11 cellular contexts compared by ENCODE assay signal in the genomic region with DNA sequence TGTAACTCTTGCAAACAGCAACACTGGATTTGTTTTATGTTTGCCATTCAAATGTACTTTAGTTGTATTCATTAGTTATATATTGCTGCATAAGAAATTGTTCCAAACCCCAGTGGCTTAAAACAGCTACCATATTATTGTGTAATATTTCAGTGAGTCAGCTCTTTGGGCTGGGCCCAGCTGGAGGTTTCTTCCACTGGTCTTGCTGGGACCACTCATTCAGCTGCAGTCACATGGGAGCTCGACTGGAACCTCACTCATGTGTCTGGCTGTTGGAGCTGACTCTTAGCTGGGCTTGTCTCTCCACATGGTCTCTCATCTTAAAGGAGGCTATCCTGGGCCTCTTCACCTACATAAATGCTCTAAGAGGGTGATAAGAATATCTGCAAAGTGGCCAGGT. TPM values are rescaled to one million over a fixed set of nuclear protein-coding genes. Genes with fewer than 3 reads are reported as not detected.
DNase-seq lines count a peak whose midpoint lies in the region; ATAC-seq, FAIRE-seq and TF ChIP-seq lines count a peak whose summit lies in the region.
"Had no signal": no experiment of that assay in that cellular context is flagged by ENCODE, and none has a peak within 500 bp of the region (broad histone marks: within the 10 kb centered on the region; RNA-seq: fewer than 3 reads in every experiment).

No MANE protein-coding gene starts in this region.

- peak overlapping the region in 1 of 2 experiments; percentile 51; a peak in 2 of 6 replicates for H3K27ac ChIP-seq in A549
- no peak overlapping the region for H3K27ac ChIP-seq in vagina

- no peaks in the 10 kb centered on the region for H3K27me3 ChIP-seq in vagina

- H3K4me1 Mint-ChIP-seq in stimulated activated naive B cell treated with anti-CD40 and anti-IgM and Interleukin-4, amounts not matched to agents 10 μg/mL and 1 μg/mL and 100 μg/mL, for 72 hours: peaks cover under 1 to 9% of the 10 kb centered on the region in 2 donors

- H3K4me3 ChIP-seq in A549 (no peak overlapping the region), vagina (no peak overlapping the region)

- no peak for TF ChIP-seq EP300 in A549 (IDR thresholded peaks at IDR 0.05)

- POLR2A ChIA-PET in A549 (lab: Yijun Ruan, JAX): no interaction called here

- ATAC-seq in A549 (0 out of 6 replicates have a peak, but pooled peaks of 1 of the 2 experiments have one; percentile 13), Right ventricle myocardium superior (ENCODE audit: poor library complexity) (peak; percentile 48), GM19324 (IDR thresholded peaks at IDR 0.05; ENCODE audit: low FRiP score, unreplicated experiment) (no peak)
- no peak for ATAC-seq in stimulated activated naive B cell treated with anti-CD40 and anti-IgM and Interleukin-4, amounts not matched to agents 10 μg/mL and 1 μg/mL and 100 μg/mL, for 72 hours (replicated peaks)
- ATAC-seq: activated T-cell treated with anti-CD3 and anti-CD28 coated beads, Interleukin-2, amount 50 U/mL, for 72 hours had no signal

- 18% methylated on average over 1 of the region's 1 CpG for WGBS in A549 (ENCODE audit: missing lambda C conversion rate)

- 0 out of 3 replicates have a peak overlapping the region, but pooled peaks have one; percentile 4 for H3K4me2 ChIP-seq in A549

- no peak for TF ChIP-seq POLR2A in A549 (IDR thresholded peaks at IDR 0.05; ENCODE audit: low read length)
- TF ChIP-seq POLR2A in vagina (IDR thresholded peaks at IDR 0.05): no peak

- TF ChIP-seq RAD21 in A549 (conservative IDR thresholded peaks at IDR 0.05 in 1 of 2, IDR thresholded peaks at IDR 0.05 in 1 of 2): no peak

- no peak for DNase-seq in A549 (ENCODE audit: low read depth in 1 of 2, low spot score in 1 of 2)
- DNase-seq in HT1080 (ENCODE audit: low read depth): peak; percentile 84
- peak; percentile 44 for DNase-seq in astrocyte of the hippocampus (ENCODE audit: low read depth, low spot score)
- DNase-seq in Right ventricle myocardium superior: peak; percentile 54
- no peak for DNase-seq in NCI-H524 (lab: John Stamatoyannopoulos, UW)
- DNase-seq in vagina (ENCODE audit: extremely low spot score in 2 of 2): no peak
- no peak for DNase-seq in stimulated activated naive B cell treated with anti-CD40 and anti-IgM and Interleukin-4, amounts not matched to agents 10 μg/mL and 1 μg/mL and 100 μg/mL, for 72 hours
- DNase-seq: activated T-cell treated with anti-CD3 and anti-CD28 coated beads, Interleukin-2, amount 50 U/mL, for 72 hours; NCI-H1417 treated with DMSO at 0.1 percent for 48 hours had no signal

- no peak overlapping the region for H3K27ac Mint-ChIP-seq in stimulated activated naive B cell treated with anti-CD40 and anti-IgM and Interleukin-4, amounts not matched to agents 10 μg/mL and 1 μg/mL and 100 μg/mL, for 72 hours
- H3K27ac Mint-ChIP-seq: activated T-cell treated with anti-CD3 and anti-CD28 coated beads, Interleukin-2, amount 50 U/mL, for 72 hours had no signal

- H3K9me3 ChIP-seq in A549 (no peaks in the 10 kb centered on the region), vagina (no peaks in the 10 kb centered on the region)

- no peaks in the 10 kb centered on the region for H3K36me3 ChIP-seq in vagina

- H3K36me3 Mint-ChIP-seq in stimulated activated naive B cell treated with anti-CD40 and anti-IgM and Interleukin-4, amounts not matched to agents 10 μg/mL and 1 μg/mL and 100 μg/mL, for 72 hours: peaks cover 0 to 3% of the 10 kb centered on the region in 2 donors

- TF ChIP-seq CTCF in A549 (IDR thresholded peaks at IDR 0.05) (no peak), vagina (IDR thresholded peaks at IDR 0.05) (no peak)

- CTCF ChIA-PET in A549 (lab: Yijun Ruan, JAX): no interaction called here

- peaks cover 0 to 4% of the 10 kb centered on the region in 2 donors for H3K9me3 Mint-ChIP-seq in stimulated activated naive B cell treated with anti-CD40 and anti-IgM and Interleukin-4, amounts not matched to agents 10 μg/mL and 1 μg/mL and 100 μg/mL, for 72 hours
- H3K9me3 Mint-ChIP-seq: activated T-cell treated with anti-CD3 and anti-CD28 coated beads, Interleukin-2, amount 50 U/mL, for 72 hours had no signal

- H3K27me3 Mint-ChIP-seq in stimulated activated naive B cell treated with anti-CD40 and anti-IgM and Interleukin-4, amounts not matched to agents 10 μg/mL and 1 μg/mL and 100 μg/mL, for 72 hours: peaks cover 8 to 13% of the 10 kb centered on the region in 2 donors

- no peak overlapping the region for H3K4me3 Mint-ChIP-seq in stimulated activated naive B cell treated with anti-CD40 and anti-IgM and Interleukin-4, amounts not matched to agents 10 μg/mL and 1 μg/mL and 100 μg/mL, for 72 hours
- H3K4me3 Mint-ChIP-seq: activated T-cell treated with anti-CD3 and anti-CD28 coated beads, Interleukin-2, amount 50 U/mL, for 72 hours had no signal

- FAIRE-seq in A549 (lab: Jason Lieb, UNC): no peak
- FAIRE-seq: colon had no signal

- intact Hi-C loops in Right ventricle myocardium superior (cut with DNase I): no loop called here
- intact Hi-C loops in vagina (cut with DNase I): no loop called here

- H3K4me1 ChIP-seq in A549 (peaks cover 5% of the 10 kb centered on the region; the same call in 1 of the 3 replicates), vagina (no peaks in the 10 kb centered on the region)

TF ChIP-seq in A549, 52 proteins besides CTCF, POLR2A, EP300 and RAD21:
- TF ChIP-seq MAFK (IDR thresholded peaks at IDR 0.05; ENCODE audit: partially characterized antibody) (peak; percentile 35), CEBPB (IDR thresholded peaks at IDR 0.05) (peak; percentile 24 to 63; a peak in 3 of 4 replicates), JUN (IDR thresholded peaks at IDR 0.05) (no peak)
TF ChIP-seq in A549: peak in this region for 2.

RNA-seq across cellular contexts. Expression of gene PIP4K2A, which starts 23.2 kb away (rescaled TPM):
- polyA plus RNA-seq in A549 (2011; rRNA removed) (21.6 and 24.0 TPM in 2 replicates), A549 (2017; fragmentation: RNase III; extraction: RNeasy Plus Mini Kit Qiagen cat#74134 plus additional on column Dnase treatment) (18.4 to 23.1 TPM (median 20.4 TPM) in 3 replicates)
- 5.5 and 6.2 TPM in 2 replicates for polyA plus RNA-seq in A549 (2012; cell fraction: cytosol; rRNA removed)
- 1.8 and 3.8 TPM in 2 replicates for polyA plus RNA-seq in A549 (2012; cell fraction: nucleus; rRNA removed)
- polyA minus RNA-seq in A549 (2011; rRNA and poly(A)+ RNA removed): 18.1 and 18.7 TPM in 2 replicates
- 43.8 and 59.2 TPM in 2 replicates for total RNA-seq in HT1080 (2014; rRNA removed; shearing (Covaris generic))
- polyA plus RNA-seq in HT1080 (2015; cell fraction: cytosol; rRNA removed): 34.1 and 38.3 TPM in 2 replicates
- 12.2 and 14.8 TPM in 2 replicates for polyA plus RNA-seq in HT1080 (2015; cell fraction: nucleus; rRNA removed)
- total RNA-seq in Right ventricle myocardium superior (13.9 TPM), vagina (20.6 TPM)

Comparison
In these comparisons a context has a peak if more than half of its experiments do, and no peak if none do; other contexts are left out.
1. DNase-seq: peak in HT1080 (single experiment), astrocyte of the hippocampus (single experiment) and Right ventricle myocardium superior (single experiment); none in A549 (0 of 2), NCI-H524 (0 of 2), vagina (0 of 2) and stimulated activated naive B cell treated with anti-CD40 and anti-IgM and Interleukin-4, amounts not matched to agents 10 μg/mL and 1 μg/mL and 100 μg/mL, for 72 hours (single experiment).